23 cellular contexts compared by ENCODE assay signal in the genomic region with DNA sequence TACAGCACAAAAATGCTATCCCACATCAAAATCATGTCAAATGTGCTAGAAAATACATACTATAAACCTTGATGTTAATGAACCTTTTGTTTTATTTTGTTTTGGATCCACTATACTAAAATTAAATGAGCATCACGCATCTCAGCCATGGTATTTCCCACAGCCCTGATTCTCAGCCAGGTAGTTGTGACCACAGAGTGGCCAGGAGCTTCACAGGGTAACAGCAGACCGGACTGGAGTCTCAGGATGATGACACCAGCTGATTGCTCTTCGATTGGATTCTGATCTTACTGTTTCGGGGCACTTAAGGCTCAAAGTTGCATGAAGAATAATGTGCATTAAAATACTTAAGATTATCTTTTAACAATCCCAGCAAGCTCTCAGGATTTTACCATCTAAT.
DNase-seq lines count a peak whose midpoint lies in the region; ATAC-seq and TF ChIP-seq lines count a peak whose summit lies in the region.
"Had no signal": no experiment of that assay in that cellular context is flagged by ENCODE, and none has a peak within 500 bp of the region (broad histone marks: within the 10 kb centered on the region; RNA-seq: fewer than 3 reads in every experiment).

No MANE protein-coding gene starts in this region.

- peaks cover 64% of the 10 kb centered on the region for H3K36me3 Mint-ChIP-seq in activated CD8-positive, alpha-beta T cell treated with anti-CD3 and anti-CD28 coated beads for 36 hours (ENCODE audit: low read depth)
- H3K36me3 Mint-ChIP-seq in activated CD8-positive, alpha-beta T cell treated with anti-CD3 and anti-CD28 coated beads, Interleukin-2, amount 10 ng/mL, durations not matched to agents 7 days and 5 days (ENCODE audit: low read depth): peaks cover 37% of the 10 kb centered on the region
- peaks cover 22% of the 10 kb centered on the region for H3K36me3 Mint-ChIP-seq in WTC11
- peaks cover 3 to 17% (median 16%) of the 10 kb centered on the region in 3 donors for H3K36me3 Mint-ChIP-seq in immature natural killer cell
- H3K36me3 Mint-ChIP-seq in stimulated activated naive B cell treated with anti-CD40 and anti-IgM and Interleukin-4, amounts not matched to agents 10 μg/mL and 1 μg/mL and 100 μg/mL, for 72 hours: peaks cover 56 to 82% of the 10 kb centered on the region in 2 donors

- CTCF ChIA-PET in activated CD8-positive, alpha-beta T cell treated with anti-CD3 and anti-CD28 coated beads for 36 hours (lab: Charles Lee): interaction anchor here (0.6 to 1.4 kb wide), 4 partner anchors 21 to 292 kb away, joined by 3 to 5 read pairs (median 4); no protein-coding TSS in a partner anchor
- CTCF ChIA-PET in activated CD8-positive, alpha-beta T cell treated with anti-CD3 and anti-CD28 coated beads, Interleukin-2, amount 10 ng/mL, durations not matched to agents 7 days and 5 days (lab: Charles Lee): interaction anchor here (0.7 to 1.4 kb wide), 4 partner anchors 21 to 143 kb away, joined by 3 to 4 read pairs (median 3); no protein-coding TSS in a partner anchor
- CTCF ChIA-PET in WTC11 (lab: Charles Lee): interaction anchor here (1.0 kb wide), 1 partner anchor 11 kb away, joined by 4 read pairs; no protein-coding TSS in a partner anchor

- POLR2A ChIA-PET in activated CD8-positive, alpha-beta T cell treated with anti-CD3 and anti-CD28 coated beads for 36 hours (lab: Charles Lee): interaction anchor here (0.8 to 1.7 kb wide), 3 partner anchors 23 to 137 kb away, joined by 3 to 4 read pairs (median 3); no protein-coding TSS in a partner anchor
- POLR2A ChIA-PET in activated CD8-positive, alpha-beta T cell treated with anti-CD3 and anti-CD28 coated beads, Interleukin-2, amount 10 ng/mL, durations not matched to agents 7 days and 5 days (lab: Charles Lee): no interaction called here
- POLR2A ChIA-PET in WTC11 (lab: Charles Lee): no interaction called here

- peaks cover 5% of the 10 kb centered on the region for H3K9me3 Mint-ChIP-seq in activated CD8-positive, alpha-beta T cell treated with anti-CD3 and anti-CD28 coated beads for 36 hours
- no peaks in the 10 kb centered on the region for H3K9me3 Mint-ChIP-seq in activated CD8-positive, alpha-beta T cell treated with anti-CD3 and anti-CD28 coated beads, Interleukin-2, amount 10 ng/mL, durations not matched to agents 7 days and 5 days (ENCODE audit: insufficient read depth)
- no peaks in the 10 kb centered on the region for H3K9me3 Mint-ChIP-seq in WTC11
- H3K9me3 Mint-ChIP-seq in immature natural killer cell: no peaks in the 10 kb centered on the region
- H3K9me3 Mint-ChIP-seq in stimulated activated naive B cell treated with anti-CD40 and anti-IgM and Interleukin-4, amounts not matched to agents 10 μg/mL and 1 μg/mL and 100 μg/mL, for 72 hours: peaks cover 6 to 9% of the 10 kb centered on the region in 2 donors
- H3K9me3 Mint-ChIP-seq: CD14-positive monocyte had no signal

- H3K9me3 ChIP-seq in osteoblast (ENCODE audit: low read depth, low read length): no peaks in the 10 kb centered on the region
- H3K9me3 ChIP-seq: BE2C had no signal

- no peak overlapping the region for H2AFZ ChIP-seq in osteoblast (ENCODE audit: low read length)

- no peaks in the 10 kb centered on the region for H3K79me2 ChIP-seq in osteoblast (ENCODE audit: insufficient read depth, low read length)

- H4K20me1 ChIP-seq in osteoblast (ENCODE audit: insufficient read depth, low read length): no peaks in the 10 kb centered on the region

- no peak for TF ChIP-seq CTCF in activated CD8-positive, alpha-beta T cell treated with anti-CD3 and anti-CD28 coated beads for 36 hours (IDR thresholded peaks at IDR 0.05)
- TF ChIP-seq CTCF in WTC11 (IDR thresholded peaks at IDR 0.05) (no peak), osteoblast (IDR thresholded peaks at IDR 0.05; ENCODE audit: extremely low read depth, low read depth, low read length) (no peak)

- intact Hi-C loops in activated CD8-positive, alpha-beta T cell treated with anti-CD3 and anti-CD28 coated beads for 36 hours (cut with micrococcal nuclease): no loop called here

- H3K4me3 Mint-ChIP-seq in activated CD8-positive, alpha-beta T cell treated with anti-CD3 and anti-CD28 coated beads for 36 hours: no peak overlapping the region
- H3K4me3 Mint-ChIP-seq in activated CD8-positive, alpha-beta T cell treated with anti-CD3 and anti-CD28 coated beads, Interleukin-2, amount 10 ng/mL, durations not matched to agents 7 days and 5 days: no peak overlapping the region
- H3K4me3 Mint-ChIP-seq in WTC11 (no peak overlapping the region), immature natural killer cell (peak overlapping the region in 4 of 5 donors; percentile 23 to 68 (median 56))
- H3K4me3 Mint-ChIP-seq in stimulated activated naive B cell treated with anti-CD40 and anti-IgM and Interleukin-4, amounts not matched to agents 10 μg/mL and 1 μg/mL and 100 μg/mL, for 72 hours: no peak overlapping the region
- H3K4me3 Mint-ChIP-seq: CD14-positive monocyte had no signal

- peaks cover 12% of the 10 kb centered on the region for H3K4me1 ChIP-seq in osteoblast (ENCODE audit: insufficient read depth, low read length)
- H3K4me1 ChIP-seq: BE2C had no signal

- no peaks in the 10 kb centered on the region for H3K36me3 ChIP-seq in osteoblast (ENCODE audit: insufficient read depth, low read length)
- H3K36me3 ChIP-seq: BE2C had no signal

- no peak for ATAC-seq in activated CD8-positive, alpha-beta T cell treated with anti-CD3 and anti-CD28 coated beads for 36 hours
- no peak for ATAC-seq in activated CD8-positive, alpha-beta T cell treated with anti-CD3 and anti-CD28 coated beads, Interleukin-2, amount 10 ng/mL, durations not matched to agents 7 days and 5 days
- no peak for ATAC-seq in WTC11
- ATAC-seq in stimulated activated naive B cell treated with anti-CD40 and anti-IgM and Interleukin-4, amounts not matched to agents 10 μg/mL and 1 μg/mL and 100 μg/mL, for 72 hours (replicated peaks): no peak
- no peak for ATAC-seq in GM18909 (IDR thresholded peaks at IDR 0.05; ENCODE audit: poor library complexity, unreplicated experiment)
- ATAC-seq: HCT116, Panc1 had no signal

- no peak overlapping the region for H3K4me3 ChIP-seq in osteoblast (ENCODE audit: insufficient read depth, low read length)

- peaks cover 89% of the 10 kb centered on the region for H3K4me1 Mint-ChIP-seq in activated CD8-positive, alpha-beta T cell treated with anti-CD3 and anti-CD28 coated beads for 36 hours (ENCODE audit: low read depth)
- peaks cover 61% of the 10 kb centered on the region for H3K4me1 Mint-ChIP-seq in activated CD8-positive, alpha-beta T cell treated with anti-CD3 and anti-CD28 coated beads, Interleukin-2, amount 10 ng/mL, durations not matched to agents 7 days and 5 days (ENCODE audit: low read depth)
- peaks cover 87% of the 10 kb centered on the region for H3K4me1 Mint-ChIP-seq in WTC11
- peaks cover 76 to 93% of the 10 kb centered on the region in 2 donors for H3K4me1 Mint-ChIP-seq in immature natural killer cell
- H3K4me1 Mint-ChIP-seq in stimulated activated naive B cell treated with anti-CD40 and anti-IgM and Interleukin-4, amounts not matched to agents 10 μg/mL and 1 μg/mL and 100 μg/mL, for 72 hours: peaks cover 55 to 90% of the 10 kb centered on the region in 2 donors
- H3K4me1 Mint-ChIP-seq: CD14-positive monocyte had no signal

- no peaks in the 10 kb centered on the region for H3K27me3 ChIP-seq in osteoblast (ENCODE audit: insufficient read depth, low read length)
- H3K27me3 ChIP-seq: BE2C had no signal

- DNase-seq in activated CD8-positive, alpha-beta T cell treated with anti-CD3 and anti-CD28 coated beads for 36 hours: no peak
- no peak for DNase-seq in activated CD8-positive, alpha-beta T cell treated with anti-CD3 and anti-CD28 coated beads, Interleukin-2, amount 10 ng/mL, durations not matched to agents 7 days and 5 days
- DNase-seq in WTC11 (ENCODE audit: low spot score) (no peak), immature natural killer cell (no peak), osteoblast (ENCODE audit: insufficient read length, low spot score, missing footprints) (no peak), activated gamma-delta T cell treated with Interleukin-2 at 50 U/mL for 16 hours (no peak)
- no peak for DNase-seq in stimulated activated naive B cell treated with anti-CD40 and anti-IgM and Interleukin-4, amounts not matched to agents 10 μg/mL and 1 μg/mL and 100 μg/mL, for 72 hours
- DNase-seq: BE2C, DMS153, Karpas-422, NCI-H1092, NCI-H1417 treated with DMSO at 0.1 percent for 48 hours, NCI-H1694 treated with DMSO at 0.1 percent for 48 hours, NCI-H2081, NCI-H2227 treated with DMSO at 0.1 percent for 48 hours, NCI-H526 treated with DMSO at 0.1 percent for 48 hours, SHP77 had no signal

- H3K4me2 ChIP-seq in osteoblast (ENCODE audit: insufficient read depth, low read length): no peak overlapping the region

- H3K27ac ChIP-seq in osteoblast (ENCODE audit: low read depth, low read length): no peak overlapping the region
- H3K27ac ChIP-seq: 22Rv1, RWPE1 had no signal

- H3K27ac Mint-ChIP-seq in activated CD8-positive, alpha-beta T cell treated with anti-CD3 and anti-CD28 coated beads for 36 hours: peak overlapping the region; percentile 55
- H3K27ac Mint-ChIP-seq in activated CD8-positive, alpha-beta T cell treated with anti-CD3 and anti-CD28 coated beads, Interleukin-2, amount 10 ng/mL, durations not matched to agents 7 days and 5 days: no peak overlapping the region
- H3K27ac Mint-ChIP-seq in WTC11 (peak overlapping the region; percentile 9; the same call in 1 of the 2 replicates), immature natural killer cell (peak overlapping the region in 4 of 6 donors; percentile 32 to 73 (median 50))
- H3K27ac Mint-ChIP-seq in stimulated activated naive B cell treated with anti-CD40 and anti-IgM and Interleukin-4, amounts not matched to agents 10 μg/mL and 1 μg/mL and 100 μg/mL, for 72 hours: peak overlapping the region; percentile 51

- no peaks in the 10 kb centered on the region for H3K27me3 Mint-ChIP-seq in activated CD8-positive, alpha-beta T cell treated with anti-CD3 and anti-CD28 coated beads for 36 hours
- no peaks in the 10 kb centered on the region for H3K27me3 Mint-ChIP-seq in activated CD8-positive, alpha-beta T cell treated with anti-CD3 and anti-CD28 coated beads, Interleukin-2, amount 10 ng/mL, durations not matched to agents 7 days and 5 days (ENCODE audit: low read depth)
- H3K27me3 Mint-ChIP-seq in WTC11 (ENCODE audit: low read depth) (no peaks in the 10 kb centered on the region), immature natural killer cell (ENCODE audit: low read depth in 3 of 3) (peaks cover 0 to 4% (median 2%) of the 10 kb centered on the region in 3 donors)
- H3K27me3 Mint-ChIP-seq in stimulated activated naive B cell treated with anti-CD40 and anti-IgM and Interleukin-4, amounts not matched to agents 10 μg/mL and 1 μg/mL and 100 μg/mL, for 72 hours: no peaks in the 10 kb centered on the region

TF ChIP-seq in WTC11, 78 proteins besides CTCF, POLR2A, EP300 and RAD21 (continues in another document):
- no peak for TF ChIP-seq GABPB1 (CRISPR knock-in tag; IDR thresholded peaks at IDR 0.05)

Comparison
In these comparisons a context has a peak if more than half of its experiments do, and no peak if none do; other contexts are left out.
1. H3K4me3 Mint-ChIP-seq: peak in immature natural killer cell (4 of 5); none in activated CD8-positive, alpha-beta T cell treated with anti-CD3 and anti-CD28 coated beads for 36 hours (single experiment), activated CD8-positive, alpha-beta T cell treated with anti-CD3 and anti-CD28 coated beads, Interleukin-2, amount 10 ng/mL, durations not matched to agents 7 days and 5 days (single experiment), WTC11 (single experiment) and stimulated activated naive B cell treated with anti-CD40 and anti-IgM and Interleukin-4, amounts not matched to agents 10 μg/mL and 1 μg/mL and 100 μg/mL, for 72 hours (0 of 2).